26 cellular contexts compared by ENCODE assay signal in the genomic region with DNA sequence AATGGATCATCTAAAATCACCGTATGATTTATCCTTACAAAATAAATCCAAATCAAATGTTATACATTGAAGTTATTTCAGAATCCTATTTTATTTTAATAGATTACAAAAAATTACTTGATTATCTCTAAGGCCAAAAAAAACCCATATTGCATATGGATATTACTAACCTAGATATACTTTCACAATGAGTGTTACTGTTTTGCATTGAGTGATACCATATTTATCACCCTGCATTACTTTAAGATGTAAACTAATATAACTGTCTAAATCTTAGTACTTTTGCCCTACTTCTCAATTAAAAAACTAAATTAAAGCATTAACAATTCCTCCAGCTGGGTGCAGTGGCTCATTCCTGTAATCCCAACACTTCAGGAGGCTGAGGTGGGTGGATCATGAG. TPM values are rescaled to one million over a fixed set of nuclear protein-coding genes. Genes with fewer than 3 reads are reported as not detected.
DNase-seq lines count a peak whose midpoint lies in the region; ATAC-seq, FAIRE-seq and TF ChIP-seq lines count a peak whose summit lies in the region.
"Had no signal": no experiment of that assay in that cellular context is flagged by ENCODE, and none has a peak within 500 bp of the region (broad histone marks: within the 10 kb centered on the region; RNA-seq: fewer than 3 reads in every experiment).

No MANE protein-coding gene starts in this region.

- no peak overlapping the region for H3K4me3 Mint-ChIP-seq in activated naive CD4-positive, alpha-beta T cell treated with anti-CD3 and anti-CD28 coated beads, Interleukin-2, amount 50 U/mL, for 24 hours
- H3K4me3 Mint-ChIP-seq in activated naive CD4-positive, alpha-beta T cell treated with anti-CD3 and anti-CD28 coated beads, Interleukin-2, amount 10 ng/mL, durations not matched to agents 7 days and 5 days = no peak overlapping the region
- H3K4me3 Mint-ChIP-seq in activated T-helper 17 cell treated with anti-CD3 and anti-CD28 coated beads, Interleukin-2, amount 50 U/mL, for 72 hours = no peak overlapping the region
- H3K4me3 Mint-ChIP-seq: CD14-positive monocyte; CD4-positive, alpha-beta memory T cell; CD4-positive, CD25-positive, alpha-beta regulatory T cell; CD8-positive, alpha-beta memory T cell had no signal

- TF ChIP-seq POLR2A in GM12891 (IDR thresholded peaks at IDR 0.05; ENCODE audit: low read depth, low read length) = no peak

- DNase-seq in activated naive CD4-positive, alpha-beta T cell treated with anti-CD3 and anti-CD28 coated beads, Interleukin-2, amount 10 ng/mL, durations not matched to agents 7 days and 5 days = no peak
- no peak for DNase-seq in GM12891 (ENCODE audit: insufficient read length, low spot score)
- no peak for DNase-seq in NCI-H774 (lab: John Stamatoyannopoulos, UW)
- no peak for DNase-seq in nucleus accumbens (lab: John Stamatoyannopoulos, UW)
- DNase-seq: 8988T; ACHN; BE2C; C1 segment of cervical spinal cord; CD4-positive, alpha-beta memory T cell; CD4-positive, CD25-positive, alpha-beta regulatory T cell; CD8-positive, alpha-beta memory T cell; COR-L47; DMS 273 treated with DMSO at 0.1 percent for 48 hours; DMS153; DMS53; DMS79; DND-41; EL; GDM1 had no signal

- peak; percentile 50 for ATAC-seq in activated T-helper 17 cell treated with anti-CD3 and anti-CD28 coated beads, Interleukin-2, amount 50 U/mL, for 72 hours (replicated peaks)
- ATAC-seq: GM12878 had no signal

- H3K27me3 Mint-ChIP-seq in activated naive CD4-positive, alpha-beta T cell treated with anti-CD3 and anti-CD28 coated beads, Interleukin-2, amount 50 U/mL, for 24 hours = no peaks in the 10 kb centered on the region
- no peaks in the 10 kb centered on the region for H3K27me3 Mint-ChIP-seq in activated naive CD4-positive, alpha-beta T cell treated with anti-CD3 and anti-CD28 coated beads, Interleukin-2, amount 10 ng/mL, durations not matched to agents 7 days and 5 days
- H3K27me3 Mint-ChIP-seq in activated T-helper 17 cell treated with anti-CD3 and anti-CD28 coated beads, Interleukin-2, amount 50 U/mL, for 72 hours = no peaks in the 10 kb centered on the region
- H3K27me3 Mint-ChIP-seq: CD4-positive, alpha-beta memory T cell; CD4-positive, CD25-positive, alpha-beta regulatory T cell; CD8-positive, alpha-beta memory T cell had no signal

- H3K4me1 Mint-ChIP-seq in activated naive CD4-positive, alpha-beta T cell treated with anti-CD3 and anti-CD28 coated beads, Interleukin-2, amount 50 U/mL, for 24 hours = peaks cover 24% of the 10 kb centered on the region
- H3K4me1 Mint-ChIP-seq in activated naive CD4-positive, alpha-beta T cell treated with anti-CD3 and anti-CD28 coated beads, Interleukin-2, amount 10 ng/mL, durations not matched to agents 7 days and 5 days = no peaks in the 10 kb centered on the region
- peaks cover 10% of the 10 kb centered on the region for H3K4me1 Mint-ChIP-seq in activated T-helper 17 cell treated with anti-CD3 and anti-CD28 coated beads, Interleukin-2, amount 50 U/mL, for 72 hours
- H3K4me1 Mint-ChIP-seq: CD14-positive monocyte had no signal

- CTCF ChIA-PET in activated naive CD4-positive, alpha-beta T cell treated with anti-CD3 and anti-CD28 coated beads, Interleukin-2, amount 10 ng/mL, durations not matched to agents 7 days and 5 days (lab: Charles Lee) = no interaction called here

- peak; percentile 5 for FAIRE-seq in GM12891 (lab: Jason Lieb, UNC)
- FAIRE-seq: A204.1, GM12878, GM19239 had no signal

- no peaks in the 10 kb centered on the region for H3K9me3 Mint-ChIP-seq in activated naive CD4-positive, alpha-beta T cell treated with anti-CD3 and anti-CD28 coated beads, Interleukin-2, amount 50 U/mL, for 24 hours
- H3K9me3 Mint-ChIP-seq in activated naive CD4-positive, alpha-beta T cell treated with anti-CD3 and anti-CD28 coated beads, Interleukin-2, amount 10 ng/mL, durations not matched to agents 7 days and 5 days = no peaks in the 10 kb centered on the region
- H3K9me3 Mint-ChIP-seq in activated T-helper 17 cell treated with anti-CD3 and anti-CD28 coated beads, Interleukin-2, amount 50 U/mL, for 72 hours = no peaks in the 10 kb centered on the region
- H3K9me3 Mint-ChIP-seq: CD4-positive, alpha-beta memory T cell; CD4-positive, CD25-positive, alpha-beta regulatory T cell; CD8-positive, alpha-beta memory T cell had no signal

- H3K36me3 Mint-ChIP-seq in activated naive CD4-positive, alpha-beta T cell treated with anti-CD3 and anti-CD28 coated beads, Interleukin-2, amount 50 U/mL, for 24 hours = peaks cover 25% of the 10 kb centered on the region
- peaks cover 47% of the 10 kb centered on the region for H3K36me3 Mint-ChIP-seq in activated naive CD4-positive, alpha-beta T cell treated with anti-CD3 and anti-CD28 coated beads, Interleukin-2, amount 10 ng/mL, durations not matched to agents 7 days and 5 days
- H3K36me3 Mint-ChIP-seq in activated T-helper 17 cell treated with anti-CD3 and anti-CD28 coated beads, Interleukin-2, amount 50 U/mL, for 72 hours (ENCODE audit: low read depth) = peaks cover 99% of the 10 kb centered on the region

- peak overlapping the region; percentile 72 for H3K27ac Mint-ChIP-seq in activated naive CD4-positive, alpha-beta T cell treated with anti-CD3 and anti-CD28 coated beads, Interleukin-2, amount 50 U/mL, for 24 hours
- H3K27ac Mint-ChIP-seq in activated naive CD4-positive, alpha-beta T cell treated with anti-CD3 and anti-CD28 coated beads, Interleukin-2, amount 10 ng/mL, durations not matched to agents 7 days and 5 days = no peak overlapping the region
- H3K27ac Mint-ChIP-seq in activated T-helper 17 cell treated with anti-CD3 and anti-CD28 coated beads, Interleukin-2, amount 50 U/mL, for 72 hours = no peak overlapping the region
- H3K27ac Mint-ChIP-seq: CD4-positive, CD25-positive, alpha-beta regulatory T cell had no signal

TF ChIP-seq in GM12891, 5 proteins besides CTCF, POLR2A, EP300 and RAD21:
- no peak for TF ChIP-seq SPI1 (IDR thresholded peaks at IDR 0.05; ENCODE audit: low read depth, low read length)
- TF ChIP-seq POU2F2 (IDR thresholded peaks at IDR 0.05; ENCODE audit: low read depth, low read length) = no peak
- TF ChIP-seq POLR2AphosphoS5 (IDR thresholded peaks at IDR 0.05; ENCODE audit: low read depth, low read length) = no peak
- TF ChIP-seq TAF1 (IDR thresholded peaks at IDR 0.05; ENCODE audit: low read depth, low read length) = no peak
- no peak for TF ChIP-seq PAX5 (IDR thresholded peaks at IDR 0.05; ENCODE audit: insufficient read depth, low read length, severe bottlenecking)

RNA-seq across cellular contexts. Expression of a gene that starts 11.1 kb away (rescaled TPM):
- polyA plus RNA-seq in GM12891 (2012; ENCODE audit: low read depth, missing spikeins) = 8.5 TPM
- 10 to 100 TPM; 19.8 to 24.7 TPM for total RNA-seq in activated T-helper 17 cell treated with anti-CD3 and anti-CD28 coated beads, Interleukin-2, amount 50 U/mL, for 72 hours

RNA-seq across cellular contexts. Expression of a gene that starts 31.4 kb away (rescaled TPM):
- 20.1 TPM for polyA plus RNA-seq in GM12891 (2012; ENCODE audit: low read depth, missing spikeins)
- 10 to 100 TPM; 10.4 to 14.1 TPM for total RNA-seq in activated T-helper 17 cell treated with anti-CD3 and anti-CD28 coated beads, Interleukin-2, amount 50 U/mL, for 72 hours

RNA-seq across cellular contexts. Expression of a gene that starts 49.9 kb away (rescaled TPM):
- polyA plus RNA-seq in GM12891 (2012; ENCODE audit: low read depth, missing spikeins) = 5.1 TPM
- 100 to 1,000 TPM; 117 to 254 TPM for total RNA-seq in activated T-helper 17 cell treated with anti-CD3 and anti-CD28 coated beads, Interleukin-2, amount 50 U/mL, for 72 hours
- total RNA-seq: G401 had no signal
